Comparison of ENCODE assay signal across 24 cellular contexts in genomic region chr6:18654821-18655220, GRCh38.
A peak's percentile ranks its signal among the peaks of the same experiment; 100 is the strongest.
DNase-seq lines count a peak whose midpoint lies in the region; ATAC-seq and TF ChIP-seq lines count a peak whose summit lies in the region.
"Had no signal": no experiment of that assay in that cellular context is flagged by ENCODE, and none has a peak within 500 bp of the region (broad histone marks: within the 10 kb centered on the region; RNA-seq: fewer than 3 reads in every experiment).

No MANE protein-coding gene starts in this region.

- H3K27ac Mint-ChIP-seq in GM23338, result no peak overlapping the region
- H3K27ac Mint-ChIP-seq: CD14-positive monocyte; CD4-positive, alpha-beta T cell; CD8-positive, alpha-beta memory T cell had no signal

- H3K4me1 Mint-ChIP-seq in GM23338, result peaks cover 3% of the 10 kb centered on the region
- H3K4me1 Mint-ChIP-seq: CD14-positive monocyte; CD8-positive, alpha-beta memory T cell had no signal

- no peaks in the 10 kb centered on the region for H3K9me3 Mint-ChIP-seq in GM23338

- H3K79me2 ChIP-seq in GM23338 (replicated peaks; ENCODE audit: insufficient read depth), result no peaks in the 10 kb centered on the region

- H3K4me3 Mint-ChIP-seq in GM23338, result no peak overlapping the region
- H3K4me3 Mint-ChIP-seq: CD14-positive monocyte; CD4-positive, alpha-beta T cell; CD8-positive, alpha-beta memory T cell had no signal

- H3K4me3 ChIP-seq in GM23338 (no peak overlapping the region), epithelial cell of esophagus (ENCODE audit: low read length) (no peak overlapping the region)
- H3K4me3 ChIP-seq: A549; BLaER1 treated with 17β-estradiol and CSF1 and Interleukin-3, amounts not matched to agents 10 nM and 100 nM; GM12878 had no signal

- H3F3A ChIP-seq in GM23338 (replicated peaks; ENCODE audit: low read depth), result no peaks in the 10 kb centered on the region

- no peaks in the 10 kb centered on the region for H4K20me1 ChIP-seq in GM23338 (replicated peaks; ENCODE audit: insufficient read depth)
- H4K20me1 ChIP-seq: BLaER1 treated with 17β-estradiol and CSF1 and Interleukin-3, amounts not matched to agents 10 nM and 100 nM had no signal

- no peaks in the 10 kb centered on the region for H3K36me3 Mint-ChIP-seq in GM23338 (ENCODE audit: low read depth)
- H3K36me3 Mint-ChIP-seq: CD14-positive monocyte; CD8-positive, alpha-beta memory T cell had no signal

- H3K27me3 Mint-ChIP-seq in GM23338 (ENCODE audit: insufficient read depth, low read depth, poor library complexity), result no peaks in the 10 kb centered on the region
- H3K27me3 Mint-ChIP-seq: CD4-positive, alpha-beta T cell; CD8-positive, alpha-beta memory T cell had no signal

- peak overlapping the region; percentile 32 for H2AFZ ChIP-seq in GM23338

- H3K27me3 ChIP-seq in GM23338 (ENCODE audit: insufficient read depth) (no peaks in the 10 kb centered on the region), foreskin keratinocyte (no peaks in the 10 kb centered on the region)
- H3K27me3 ChIP-seq: BE2C; BLaER1 treated with 17β-estradiol and CSF1 and Interleukin-3, amounts not matched to agents 10 nM and 100 nM had no signal

- H3K4me2 ChIP-seq in GM23338, result no peak overlapping the region
- H3K4me2 ChIP-seq: A549; BLaER1 treated with 17β-estradiol and CSF1 and Interleukin-3, amounts not matched to agents 10 nM and 100 nM had no signal

- DNase-seq in GM23338 (ENCODE audit: low spot score), result no peak
- DNase-seq in brain pericyte (ENCODE audit: low read depth, low spot score), result peak; percentile 4
- peak; percentile 88 for DNase-seq in epithelial cell of esophagus (ENCODE audit: low read depth)
- DNase-seq in foreskin keratinocyte, result peak; percentile 39 to 75
- no peak for DNase-seq in hippocampal formation (lab: John Stamatoyannopoulos, UW)
- no peak for DNase-seq in NCI-H774 (lab: John Stamatoyannopoulos, UW)
- DNase-seq: 8988T; ACHN; AML-193; BE2C; CD4-positive, alpha-beta T cell; CD8-positive, alpha-beta memory T cell; DMS 273 treated with DMSO at 0.1 percent for 48 hours; DMS79; EL; GDM1; H7; HCEC 1CT had no signal

- no peaks in the 10 kb centered on the region for H3K4me1 ChIP-seq in GM23338 (ENCODE audit: insufficient read depth)
- peaks cover 3% of the 10 kb centered on the region for H3K4me1 ChIP-seq in foreskin keratinocyte
- H3K4me1 ChIP-seq: A549, BE2C had no signal

- no peak for TF ChIP-seq CTCF in GM23338 (conservative IDR thresholded peaks at IDR 0.05; ENCODE audit: low read depth in 2 of 2)
- no peak for TF ChIP-seq CTCF in epithelial cell of esophagus (IDR thresholded peaks at IDR 0.05; ENCODE audit: insufficient read depth, low read depth, low read length, missing control alignments)
- TF ChIP-seq CTCF in foreskin keratinocyte (conservative IDR thresholded peaks at IDR 0.05), result no peak

- H3K27ac ChIP-seq in GM23338 (ENCODE audit: low read depth) (no peak overlapping the region), foreskin keratinocyte (no peak overlapping the region)
- H3K27ac ChIP-seq: A549; BLaER1 treated with 17β-estradiol and CSF1 and Interleukin-3, amounts not matched to agents 10 nM and 100 nM had no signal

- H3K36me3 ChIP-seq in GM23338 (ENCODE audit: insufficient read depth), result no peaks in the 10 kb centered on the region
- H3K36me3 ChIP-seq: BE2C; BLaER1 treated with 17β-estradiol and CSF1 and Interleukin-3, amounts not matched to agents 10 nM and 100 nM had no signal

- no peak for ATAC-seq in GM23338
- ATAC-seq in foreskin keratinocyte, result peak; percentile 81
- ATAC-seq in HG03460 (IDR thresholded peaks at IDR 0.05; ENCODE audit: unreplicated experiment), result no peak
- ATAC-seq in GM21825 (IDR thresholded peaks at IDR 0.05; ENCODE audit: unreplicated experiment), result no peak
- ATAC-seq: A549, GM12878 had no signal

- H3K9me2 ChIP-seq in GM23338 (ENCODE audit: insufficient read depth), result peaks cover 23% of the 10 kb centered on the region

TF ChIP-seq in GM23338, 12 proteins besides CTCF, POLR2A, EP300 and RAD21 (continues in another document):
- TF ChIP-seq, protein P1, sequence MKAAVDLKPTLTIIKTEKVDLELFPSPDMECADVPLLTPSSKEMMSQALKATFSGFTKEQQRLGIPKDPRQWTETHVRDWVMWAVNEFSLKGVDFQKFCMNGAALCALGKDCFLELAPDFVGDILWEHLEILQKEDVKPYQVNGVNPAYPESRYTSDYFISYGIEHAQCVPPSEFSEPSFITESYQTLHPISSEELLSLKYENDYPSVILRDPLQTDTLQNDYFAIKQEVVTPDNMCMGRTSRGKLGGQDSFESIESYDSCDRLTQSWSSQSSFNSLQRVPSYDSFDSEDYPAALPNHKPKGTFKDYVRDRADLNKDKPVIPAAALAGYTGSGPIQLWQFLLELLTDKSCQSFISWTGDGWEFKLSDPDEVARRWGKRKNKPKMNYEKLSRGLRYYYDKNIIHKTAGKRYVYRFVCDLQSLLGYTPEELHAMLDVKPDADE (IDR thresholded peaks at IDR 0.05), result no peak
- TF ChIP-seq ZNF331 (CRISPR knock-in tag; IDR thresholded peaks at IDR 0.05; ENCODE audit: low read depth) (no peak), JUNB (IDR thresholded peaks at IDR 0.05; ENCODE audit: unreplicated experiment) (no peak), STAT1 (IDR thresholded peaks at IDR 0.05; ENCODE audit: unreplicated experiment) (no peak), EZH2phosphoT487 (IDR thresholded peaks at IDR 0.05; ENCODE audit: unreplicated experiment) (no peak), NANOG (IDR thresholded peaks at IDR 0.05; ENCODE audit: borderline replicate concordance) (no peak), ZNF114 (CRISPR knock-in tag; IDR thresholded peaks at IDR 0.05) (no peak)
- TF ChIP-seq, protein P2, sequence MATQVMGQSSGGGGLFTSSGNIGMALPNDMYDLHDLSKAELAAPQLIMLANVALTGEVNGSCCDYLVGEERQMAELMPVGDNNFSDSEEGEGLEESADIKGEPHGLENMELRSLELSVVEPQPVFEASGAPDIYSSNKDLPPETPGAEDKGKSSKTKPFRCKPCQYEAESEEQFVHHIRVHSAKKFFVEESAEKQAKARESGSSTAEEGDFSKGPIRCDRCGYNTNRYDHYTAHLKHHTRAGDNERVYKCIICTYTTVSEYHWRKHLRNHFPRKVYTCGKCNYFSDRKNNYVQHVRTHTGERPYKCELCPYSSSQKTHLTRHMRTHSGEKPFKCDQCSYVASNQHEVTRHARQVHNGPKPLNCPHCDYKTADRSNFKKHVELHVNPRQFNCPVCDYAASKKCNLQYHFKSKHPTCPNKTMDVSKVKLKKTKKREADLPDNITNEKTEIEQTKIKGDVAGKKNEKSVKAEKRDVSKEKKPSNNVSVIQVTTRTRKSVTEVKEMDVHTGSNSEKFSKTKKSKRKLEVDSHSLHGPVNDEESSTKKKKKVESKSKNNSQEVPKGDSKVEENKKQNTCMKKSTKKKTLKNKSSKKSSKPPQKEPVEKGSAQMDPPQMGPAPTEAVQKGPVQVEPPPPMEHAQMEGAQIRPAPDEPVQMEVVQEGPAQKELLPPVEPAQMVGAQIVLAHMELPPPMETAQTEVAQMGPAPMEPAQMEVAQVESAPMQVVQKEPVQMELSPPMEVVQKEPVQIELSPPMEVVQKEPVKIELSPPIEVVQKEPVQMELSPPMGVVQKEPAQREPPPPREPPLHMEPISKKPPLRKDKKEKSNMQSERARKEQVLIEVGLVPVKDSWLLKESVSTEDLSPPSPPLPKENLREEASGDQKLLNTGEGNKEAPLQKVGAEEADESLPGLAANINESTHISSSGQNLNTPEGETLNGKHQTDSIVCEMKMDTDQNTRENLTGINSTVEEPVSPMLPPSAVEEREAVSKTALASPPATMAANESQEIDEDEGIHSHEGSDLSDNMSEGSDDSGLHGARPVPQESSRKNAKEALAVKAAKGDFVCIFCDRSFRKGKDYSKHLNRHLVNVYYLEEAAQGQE (IDR thresholded peaks at IDR 0.05; ENCODE audit: unreplicated experiment), result no peak

Comparison
In these comparisons a context has a peak if more than half of its experiments do, and no peak if none do; other contexts are left out.
1. DNase-seq: peak in brain pericyte (single experiment), epithelial cell of esophagus (single experiment) and foreskin keratinocyte (2 of 2); none in GM23338 (single experiment), hippocampal formation (0 of 2) and NCI-H774 (single experiment).